In the genomic region with DNA sequence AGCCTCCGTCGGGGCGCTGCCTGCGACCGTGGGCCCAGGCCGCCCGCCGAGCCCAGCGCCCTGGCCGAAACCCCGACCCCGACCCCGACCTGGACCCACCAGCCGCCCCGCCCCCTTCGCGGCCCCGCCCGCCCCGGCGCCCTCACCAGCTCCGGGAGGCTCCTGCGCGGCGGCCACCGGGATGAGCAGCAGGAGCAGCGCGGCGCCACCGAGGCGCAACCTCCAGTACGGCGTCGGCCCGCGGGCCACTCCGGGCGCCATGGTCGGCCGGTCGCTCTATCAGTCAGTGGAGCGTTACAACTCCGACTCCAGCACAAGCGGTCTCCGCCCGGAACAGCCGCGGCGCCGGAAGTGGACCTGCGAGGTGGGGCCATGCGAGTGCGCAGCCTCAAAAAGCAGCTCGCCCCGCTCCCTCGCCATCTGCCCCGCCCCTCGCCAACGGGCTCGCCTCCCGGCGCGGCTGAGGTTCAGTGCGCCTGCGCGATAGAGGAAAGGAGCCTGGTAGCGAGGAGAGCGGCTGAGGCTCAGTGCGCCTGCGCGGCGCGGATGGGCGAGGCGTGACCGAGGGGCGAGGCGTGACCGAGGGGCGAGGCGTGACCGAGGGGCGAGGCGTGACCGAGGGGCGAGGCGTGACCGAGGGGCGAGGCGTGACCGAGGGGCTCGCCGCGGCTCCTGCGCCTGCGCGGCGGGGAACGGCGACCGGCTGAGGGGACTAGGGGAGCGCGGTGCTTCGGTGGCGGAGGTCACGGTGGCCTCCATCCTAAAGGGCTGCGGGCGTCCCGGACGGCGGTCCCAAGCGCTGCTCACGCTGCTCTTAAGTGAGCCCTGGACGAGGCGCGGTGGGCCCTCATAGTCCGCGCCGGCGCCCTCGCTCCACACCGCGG, we compare ENCODE assay signal across 1 cellular context.
TF ChIP-seq lines count a peak whose summit lies in the region.

A gene with protein sequence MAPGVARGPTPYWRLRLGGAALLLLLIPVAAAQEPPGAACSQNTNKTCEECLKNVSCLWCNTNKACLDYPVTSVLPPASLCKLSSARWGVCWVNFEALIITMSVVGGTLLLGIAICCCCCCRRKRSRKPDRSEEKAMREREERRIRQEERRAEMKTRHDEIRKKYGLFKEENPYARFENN (minus strand): TSS at position 335 of the 884 bp plus-strand sequence. CDS start 74 bp downstream, at position 261.

TF ChIP-seq in K562, 482 proteins besides CTCF, POLR2A, EP300 and RAD21 (continued from another document and continues in another):
- TF ChIP-seq, protein P1, sequence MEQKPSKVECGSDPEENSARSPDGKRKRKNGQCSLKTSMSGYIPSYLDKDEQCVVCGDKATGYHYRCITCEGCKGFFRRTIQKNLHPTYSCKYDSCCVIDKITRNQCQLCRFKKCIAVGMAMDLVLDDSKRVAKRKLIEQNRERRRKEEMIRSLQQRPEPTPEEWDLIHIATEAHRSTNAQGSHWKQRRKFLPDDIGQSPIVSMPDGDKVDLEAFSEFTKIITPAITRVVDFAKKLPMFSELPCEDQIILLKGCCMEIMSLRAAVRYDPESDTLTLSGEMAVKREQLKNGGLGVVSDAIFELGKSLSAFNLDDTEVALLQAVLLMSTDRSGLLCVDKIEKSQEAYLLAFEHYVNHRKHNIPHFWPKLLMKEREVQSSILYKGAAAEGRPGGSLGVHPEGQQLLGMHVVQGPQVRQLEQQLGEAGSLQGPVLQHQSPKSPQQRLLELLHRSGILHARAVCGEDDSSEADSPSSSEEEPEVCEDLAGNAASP (IDR thresholded peaks at IDR 0.05), result no peak
- TF ChIP-seq FOXJ2 (tag; IDR thresholded peaks at IDR 0.05) (no peak), DDX20 (tag; IDR thresholded peaks at IDR 0.05; ENCODE audit: low read depth) (no peak), KDM2B (CRISPR knock-in tag; IDR thresholded peaks at IDR 0.05) (no peak; the same call in 1 of the 2 replicates), ZNF764 (CRISPR knock-in tag; IDR thresholded peaks at IDR 0.05; ENCODE audit: low read depth) (0 out of 2 replicates have a peak, but pooled peaks have one; percentile 54), KAT8 (IDR thresholded peaks at IDR 0.05; ENCODE audit: low read depth) (no peak), PML (IDR thresholded peaks at IDR 0.05; ENCODE audit: low read length) (no peak), PRMT5 (CRISPR knock-in tag; IDR thresholded peaks at IDR 0.05) (no peak), BRCA1 (IDR thresholded peaks at IDR 0.05) (no peak), BRCA1 (CRISPR knock-in tag; IDR thresholded peaks at IDR 0.05) (peak; percentile 56), BCL6 (CRISPR knock-in tag; IDR thresholded peaks at IDR 0.05) (no peak), SIN3B (IDR thresholded peaks at IDR 0.05; ENCODE audit: low read depth) (no peak), SMARCA4 (IDR thresholded peaks at IDR 0.05) (no peak), SMC3 (conservative IDR thresholded peaks at IDR 0.05; ENCODE audit: insufficient read depth, low read depth, low read length) (no peak), EHMT2 (IDR thresholded peaks at IDR 0.05) (no peak), NFYB (IDR thresholded peaks at IDR 0.05; ENCODE audit: extremely low read depth, insufficient read length) (no peak), SNIP1 (IDR thresholded peaks at IDR 0.05; ENCODE audit: low read depth) (no peak), MTA3 (IDR thresholded peaks at IDR 0.05; ENCODE audit: borderline replicate concordance) (peak; percentile 85; the same call in 1 of the 2 replicates), ATF7 (IDR thresholded peaks at IDR 0.05) (peak; percentile 77; the same call in 1 of the 2 replicates), NR2F6 (CRISPR knock-in tag; IDR thresholded peaks at IDR 0.05) (peak; percentile 53; the same call in 1 of the 2 replicates), KAT2B (IDR thresholded peaks at IDR 0.05; ENCODE audit: low read depth, low read length) (no peak), CHD2 (IDR thresholded peaks at IDR 0.05; ENCODE audit: low read depth, low read length) (no peak), TFAM (CRISPR knock-in tag; conservative IDR thresholded peaks at IDR 0.05) (no peak), HNRNPK (IDR thresholded peaks at IDR 0.05; ENCODE audit: low read depth, low read length, poor library complexity, severe bottlenecking) (no peak), ZKSCAN8 (CRISPR knock-in tag; IDR thresholded peaks at IDR 0.05) (no peak), ZNF184 (CRISPR knock-in tag; IDR thresholded peaks at IDR 0.05) (no peak), ZNF507 (tag; conservative IDR thresholded peaks at IDR 0.05) (no peak), ZNF408 (CRISPR knock-in tag; IDR thresholded peaks at IDR 0.05; ENCODE audit: low read depth) (no peak), BHLHE40 (IDR thresholded peaks at IDR 0.05; ENCODE audit: low read length) (peak; percentile 92), ZNF780A (CRISPR knock-in tag; IDR thresholded peaks at IDR 0.05) (no peak), EP400 (IDR thresholded peaks at IDR 0.05) (no peak), GTF2A2 (tag; IDR thresholded peaks at IDR 0.05) (no peak), ZNF695 (CRISPR knock-in tag; IDR thresholded peaks at IDR 0.05) (no peak), POU5F1 (IDR thresholded peaks at IDR 0.05; ENCODE audit: borderline replicate concordance, low read depth, low read length, partially characterized antibody) (peak; percentile 69), MAFF (IDR thresholded peaks at IDR 0.05; ENCODE audit: low read length) (no peak), SP1 (CRISPR knock-in tag; IDR thresholded peaks at IDR 0.05) (peak; percentile 67; the same call in 1 of the 2 replicates), CEBPB (tag; IDR thresholded peaks at IDR 0.05) (no peak), PTTG1 (tag; IDR thresholded peaks at IDR 0.05; ENCODE audit: low read depth) (no peak), CTBP1 (IDR thresholded peaks at IDR 0.05; ENCODE audit: borderline replicate concordance) (peak; percentile 78; the same call in 1 of the 2 replicates), HDAC3 (IDR thresholded peaks at IDR 0.05; ENCODE audit: borderline replicate concordance, partially characterized antibody) (no peak), ELF4 (CRISPR knock-in tag; IDR thresholded peaks at IDR 0.05) (no peak), ZNF175 (CRISPR knock-in tag; IDR thresholded peaks at IDR 0.05; ENCODE audit: low read depth) (no peak), PYGO2 (tag; IDR thresholded peaks at IDR 0.05) (no peak), ZNF699 (CRISPR knock-in tag; IDR thresholded peaks at IDR 0.05; ENCODE audit: insufficient replicate concordance) (no peak), TGIF2 (CRISPR knock-in tag; IDR thresholded peaks at IDR 0.05) (no peak), NCOA4 (IDR thresholded peaks at IDR 0.05; ENCODE audit: partially characterized antibody) (no peak), LCOR (CRISPR knock-in tag; IDR thresholded peaks at IDR 0.05) (no peak), DIDO1 (tag; IDR thresholded peaks at IDR 0.05; ENCODE audit: low read depth) (no peak), PHF20 (IDR thresholded peaks at IDR 0.05; ENCODE audit: partially characterized antibody) (peak; percentile 51), ZNF324 (CRISPR knock-in tag; IDR thresholded peaks at IDR 0.05) (no peak)
- TF ChIP-seq, protein P2, sequence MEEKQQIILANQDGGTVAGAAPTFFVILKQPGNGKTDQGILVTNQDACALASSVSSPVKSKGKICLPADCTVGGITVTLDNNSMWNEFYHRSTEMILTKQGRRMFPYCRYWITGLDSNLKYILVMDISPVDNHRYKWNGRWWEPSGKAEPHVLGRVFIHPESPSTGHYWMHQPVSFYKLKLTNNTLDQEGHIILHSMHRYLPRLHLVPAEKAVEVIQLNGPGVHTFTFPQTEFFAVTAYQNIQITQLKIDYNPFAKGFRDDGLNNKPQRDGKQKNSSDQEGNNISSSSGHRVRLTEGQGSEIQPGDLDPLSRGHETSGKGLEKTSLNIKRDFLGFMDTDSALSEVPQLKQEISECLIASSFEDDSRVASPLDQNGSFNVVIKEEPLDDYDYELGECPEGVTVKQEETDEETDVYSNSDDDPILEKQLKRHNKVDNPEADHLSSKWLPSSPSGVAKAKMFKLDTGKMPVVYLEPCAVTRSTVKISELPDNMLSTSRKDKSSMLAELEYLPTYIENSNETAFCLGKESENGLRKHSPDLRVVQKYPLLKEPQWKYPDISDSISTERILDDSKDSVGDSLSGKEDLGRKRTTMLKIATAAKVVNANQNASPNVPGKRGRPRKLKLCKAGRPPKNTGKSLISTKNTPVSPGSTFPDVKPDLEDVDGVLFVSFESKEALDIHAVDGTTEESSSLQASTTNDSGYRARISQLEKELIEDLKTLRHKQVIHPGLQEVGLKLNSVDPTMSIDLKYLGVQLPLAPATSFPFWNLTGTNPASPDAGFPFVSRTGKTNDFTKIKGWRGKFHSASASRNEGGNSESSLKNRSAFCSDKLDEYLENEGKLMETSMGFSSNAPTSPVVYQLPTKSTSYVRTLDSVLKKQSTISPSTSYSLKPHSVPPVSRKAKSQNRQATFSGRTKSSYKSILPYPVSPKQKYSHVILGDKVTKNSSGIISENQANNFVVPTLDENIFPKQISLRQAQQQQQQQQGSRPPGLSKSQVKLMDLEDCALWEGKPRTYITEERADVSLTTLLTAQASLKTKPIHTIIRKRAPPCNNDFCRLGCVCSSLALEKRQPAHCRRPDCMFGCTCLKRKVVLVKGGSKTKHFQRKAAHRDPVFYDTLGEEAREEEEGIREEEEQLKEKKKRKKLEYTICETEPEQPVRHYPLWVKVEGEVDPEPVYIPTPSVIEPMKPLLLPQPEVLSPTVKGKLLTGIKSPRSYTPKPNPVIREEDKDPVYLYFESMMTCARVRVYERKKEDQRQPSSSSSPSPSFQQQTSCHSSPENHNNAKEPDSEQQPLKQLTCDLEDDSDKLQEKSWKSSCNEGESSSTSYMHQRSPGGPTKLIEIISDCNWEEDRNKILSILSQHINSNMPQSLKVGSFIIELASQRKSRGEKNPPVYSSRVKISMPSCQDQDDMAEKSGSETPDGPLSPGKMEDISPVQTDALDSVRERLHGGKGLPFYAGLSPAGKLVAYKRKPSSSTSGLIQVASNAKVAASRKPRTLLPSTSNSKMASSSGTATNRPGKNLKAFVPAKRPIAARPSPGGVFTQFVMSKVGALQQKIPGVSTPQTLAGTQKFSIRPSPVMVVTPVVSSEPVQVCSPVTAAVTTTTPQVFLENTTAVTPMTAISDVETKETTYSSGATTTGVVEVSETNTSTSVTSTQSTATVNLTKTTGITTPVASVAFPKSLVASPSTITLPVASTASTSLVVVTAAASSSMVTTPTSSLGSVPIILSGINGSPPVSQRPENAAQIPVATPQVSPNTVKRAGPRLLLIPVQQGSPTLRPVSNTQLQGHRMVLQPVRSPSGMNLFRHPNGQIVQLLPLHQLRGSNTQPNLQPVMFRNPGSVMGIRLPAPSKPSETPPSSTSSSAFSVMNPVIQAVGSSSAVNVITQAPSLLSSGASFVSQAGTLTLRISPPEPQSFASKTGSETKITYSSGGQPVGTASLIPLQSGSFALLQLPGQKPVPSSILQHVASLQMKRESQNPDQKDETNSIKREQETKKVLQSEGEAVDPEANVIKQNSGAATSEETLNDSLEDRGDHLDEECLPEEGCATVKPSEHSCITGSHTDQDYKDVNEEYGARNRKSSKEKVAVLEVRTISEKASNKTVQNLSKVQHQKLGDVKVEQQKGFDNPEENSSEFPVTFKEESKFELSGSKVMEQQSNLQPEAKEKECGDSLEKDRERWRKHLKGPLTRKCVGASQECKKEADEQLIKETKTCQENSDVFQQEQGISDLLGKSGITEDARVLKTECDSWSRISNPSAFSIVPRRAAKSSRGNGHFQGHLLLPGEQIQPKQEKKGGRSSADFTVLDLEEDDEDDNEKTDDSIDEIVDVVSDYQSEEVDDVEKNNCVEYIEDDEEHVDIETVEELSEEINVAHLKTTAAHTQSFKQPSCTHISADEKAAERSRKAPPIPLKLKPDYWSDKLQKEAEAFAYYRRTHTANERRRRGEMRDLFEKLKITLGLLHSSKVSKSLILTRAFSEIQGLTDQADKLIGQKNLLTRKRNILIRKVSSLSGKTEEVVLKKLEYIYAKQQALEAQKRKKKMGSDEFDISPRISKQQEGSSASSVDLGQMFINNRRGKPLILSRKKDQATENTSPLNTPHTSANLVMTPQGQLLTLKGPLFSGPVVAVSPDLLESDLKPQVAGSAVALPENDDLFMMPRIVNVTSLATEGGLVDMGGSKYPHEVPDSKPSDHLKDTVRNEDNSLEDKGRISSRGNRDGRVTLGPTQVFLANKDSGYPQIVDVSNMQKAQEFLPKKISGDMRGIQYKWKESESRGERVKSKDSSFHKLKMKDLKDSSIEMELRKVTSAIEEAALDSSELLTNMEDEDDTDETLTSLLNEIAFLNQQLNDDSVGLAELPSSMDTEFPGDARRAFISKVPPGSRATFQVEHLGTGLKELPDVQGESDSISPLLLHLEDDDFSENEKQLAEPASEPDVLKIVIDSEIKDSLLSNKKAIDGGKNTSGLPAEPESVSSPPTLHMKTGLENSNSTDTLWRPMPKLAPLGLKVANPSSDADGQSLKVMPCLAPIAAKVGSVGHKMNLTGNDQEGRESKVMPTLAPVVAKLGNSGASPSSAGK (IDR thresholded peaks at IDR 0.05), result no peak
- TF ChIP-seq, protein P3, sequence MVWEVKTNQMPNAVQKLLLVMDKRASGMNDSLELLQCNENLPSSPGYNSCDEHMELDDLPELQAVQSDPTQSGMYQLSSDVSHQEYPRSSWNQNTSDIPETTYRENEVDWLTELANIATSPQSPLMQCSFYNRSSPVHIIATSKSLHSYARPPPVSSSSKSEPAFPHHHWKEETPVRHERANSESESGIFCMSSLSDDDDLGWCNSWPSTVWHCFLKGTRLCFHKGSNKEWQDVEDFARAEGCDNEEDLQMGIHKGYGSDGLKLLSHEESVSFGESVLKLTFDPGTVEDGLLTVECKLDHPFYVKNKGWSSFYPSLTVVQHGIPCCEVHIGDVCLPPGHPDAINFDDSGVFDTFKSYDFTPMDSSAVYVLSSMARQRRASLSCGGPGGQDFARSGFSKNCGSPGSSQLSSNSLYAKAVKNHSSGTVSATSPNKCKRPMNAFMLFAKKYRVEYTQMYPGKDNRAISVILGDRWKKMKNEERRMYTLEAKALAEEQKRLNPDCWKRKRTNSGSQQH (CRISPR knock-in tag; IDR thresholded peaks at IDR 0.05), result no peak
- TF ChIP-seq, protein P4, sequence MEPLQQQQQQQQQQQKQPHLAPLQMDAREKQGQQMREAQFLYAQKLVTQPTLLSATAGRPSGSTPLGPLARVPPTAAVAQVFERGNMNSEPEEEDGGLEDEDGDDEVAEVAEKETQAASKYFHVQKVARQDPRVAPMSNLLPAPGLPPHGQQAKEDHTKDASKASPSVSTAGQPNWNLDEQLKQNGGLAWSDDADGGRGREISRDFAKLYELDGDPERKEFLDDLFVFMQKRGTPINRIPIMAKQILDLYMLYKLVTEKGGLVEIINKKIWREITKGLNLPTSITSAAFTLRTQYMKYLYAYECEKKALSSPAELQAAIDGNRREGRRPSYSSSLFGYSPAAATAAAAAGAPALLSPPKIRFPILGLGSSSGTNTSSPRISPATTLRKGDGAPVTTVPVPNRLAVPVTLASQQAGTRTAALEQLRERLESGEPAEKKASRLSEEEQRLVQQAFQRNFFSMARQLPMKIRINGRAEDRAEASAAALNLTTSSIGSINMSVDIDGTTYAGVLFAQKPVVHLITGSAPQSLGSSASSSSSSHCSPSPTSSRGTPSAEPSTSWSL (CRISPR knock-in tag; IDR thresholded peaks at IDR 0.05; ENCODE audit: borderline replicate concordance), result peak; percentile 88; the same call in 1 of the 2 replicates
